Comparison of ENCODE assay signal across 1 cellular context in the genomic region with DNA sequence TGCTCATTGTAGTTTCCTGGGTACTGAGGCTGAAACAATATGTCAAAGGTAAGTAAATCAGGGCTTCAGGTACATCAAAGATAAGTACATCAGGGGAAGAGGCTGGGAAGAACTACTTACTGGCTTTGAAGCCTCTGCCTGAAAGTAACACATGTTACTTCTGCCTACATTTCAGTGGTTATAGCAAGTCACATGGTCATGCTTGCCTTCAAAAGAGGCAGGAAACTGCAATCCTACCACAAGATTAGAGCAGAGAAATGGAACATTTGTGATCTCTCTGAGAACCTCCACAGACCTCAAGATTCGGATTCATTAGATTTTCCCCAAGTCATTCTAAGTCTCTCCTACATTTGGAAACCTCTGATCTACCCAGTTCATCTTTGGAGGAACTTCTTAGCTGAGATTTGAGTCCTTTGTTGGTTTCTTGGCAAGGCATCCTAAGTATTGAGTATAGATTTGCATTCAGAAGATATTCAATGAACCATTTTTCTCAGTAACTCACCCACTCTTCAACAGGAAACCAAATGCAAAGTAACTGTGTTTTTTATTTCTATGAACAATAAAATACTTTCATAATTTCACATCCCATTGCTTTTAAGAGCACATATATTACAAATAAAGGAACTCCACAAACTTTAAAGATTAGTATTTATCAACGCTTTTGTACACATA.
TF ChIP-seq lines count a peak whose summit lies in the region.

No MANE protein-coding gene starts in this region.

TF ChIP-seq in SK-N-SH, 30 proteins besides CTCF, POLR2A, EP300 and RAD21 (continued from another document):
- TF ChIP-seq USF1 (IDR thresholded peaks at IDR 0.05; ENCODE audit: borderline replicate concordance, low read depth): no peak
- TF ChIP-seq YY1 (IDR thresholded peaks at IDR 0.05; ENCODE audit: low read depth): no peak
- TF ChIP-seq CHD2 (IDR thresholded peaks at IDR 0.05; ENCODE audit: low read length, partially characterized antibody): no peak
- no peak for TF ChIP-seq RCOR1 (IDR thresholded peaks at IDR 0.05; ENCODE audit: low read length)
- no peak for TF ChIP-seq RFX5 (IDR thresholded peaks at IDR 0.05; ENCODE audit: low read length)
